In genomic region chr4:37728064-37728463, GRCh38 we compare ENCODE assay signal across 1 cellular context.
TF ChIP-seq lines count a peak whose summit lies in the region.

No MANE protein-coding gene starts in this region.

TF ChIP-seq in WTC11, 78 proteins besides CTCF, POLR2A, EP300 and RAD21 (continued from another document):
- TF ChIP-seq ERG (CRISPR knock-in tag; IDR thresholded peaks at IDR 0.05) (no peak), ZNF281 (CRISPR knock-in tag; IDR thresholded peaks at IDR 0.05) (no peak), ZNF121 (CRISPR knock-in tag; IDR thresholded peaks at IDR 0.05) (no peak), RORB (CRISPR knock-in tag; IDR thresholded peaks at IDR 0.05) (no peak)
